17 cellular contexts compared by ENCODE assay signal in genomic region chr11:4727171-4727570, GRCh38. TPM values are rescaled to one million over a fixed set of nuclear protein-coding genes. Genes with fewer than 3 reads are reported as not detected.
DNase-seq lines count a peak whose midpoint lies in the region; ATAC-seq and TF ChIP-seq lines count a peak whose summit lies in the region.
"Had no signal": no experiment of that assay in that cellular context is flagged by ENCODE, and none has a peak within 500 bp of the region (broad histone marks: within the 10 kb centered on the region; RNA-seq: fewer than 3 reads in every experiment).

No MANE protein-coding gene starts in this region.

- TF ChIP-seq CTCF in 22Rv1 (IDR thresholded peaks at IDR 0.05) (no peak), LNCaP clone FGC (IDR thresholded peaks at IDR 0.05; ENCODE audit: control insufficient read depth, extremely low read depth, insufficient read depth) (no peak), prostate gland (IDR thresholded peaks at IDR 0.05) (no peak)

- H3K27me3 ChIP-seq in prostate gland (replicated peaks; ENCODE audit: insufficient read depth) = no peaks in the 10 kb centered on the region
- H3K27me3 ChIP-seq: BE2C, BLaER1 had no signal

- intact Hi-C loops in prostate gland (cut with DNase I) = no loop called here

- peak; percentile 96 for DNase-seq in LNCaP clone FGC (ENCODE audit: low read depth)
- peak; percentile 37 for DNase-seq in prostate gland (ENCODE audit: low spot score)
- DNase-seq in KG1 (lab: John Stamatoyannopoulos, UW) = no peak
- DNase-seq: 8988T; ACHN; BE2C; C1 segment of cervical spinal cord; Caco-2; Calu3; CD4-positive, alpha-beta T cell; CD8-positive, alpha-beta T cell; DMS79 treated with DMSO at 0.1 percent for 48 hours; GF-D8 had no signal

- TF ChIP-seq POLR2A in prostate gland (IDR thresholded peaks at IDR 0.05) = no peak

- H3K4me3 ChIP-seq in LNCaP clone FGC (ENCODE audit: low read depth, low read length) (no peak overlapping the region), prostate gland (no peak overlapping the region)
- H3K4me3 ChIP-seq: BLaER1 had no signal

- ATAC-seq in GM18519 (IDR thresholded peaks at IDR 0.05; ENCODE audit: low FRiP score, unreplicated experiment) = no peak
- ATAC-seq: CD8-positive, alpha-beta T cell had no signal

- WGBS in prostate gland = 40% methylated on average over 2 of the region's 2 CpGs

- H3K4me1 ChIP-seq in prostate gland (replicated peaks) = no peaks in the 10 kb centered on the region
- H3K4me1 ChIP-seq: BE2C, BLaER1, Caco-2 had no signal

- H3K9me3 ChIP-seq in prostate gland = no peaks in the 10 kb centered on the region
- H3K9me3 ChIP-seq: BE2C, BLaER1, Caco-2 had no signal

- H3K27ac ChIP-seq in 22Rv1 (peak overlapping the region; percentile 5; the same call in 1 of the 2 replicates), prostate gland (peak overlapping the region; percentile 43 to 69)
- H3K27ac ChIP-seq: BLaER1 had no signal

- H3K36me3 ChIP-seq in prostate gland = no peaks in the 10 kb centered on the region
- H3K36me3 ChIP-seq: BE2C, BLaER1 had no signal

RNA-seq across cellular contexts. Expression of gene MMP26, which starts 22.6 kb away (rescaled TPM):
- total RNA-seq in prostate gland = under 1 TPM in 1 of 2 donors, not detected in 1; 0.32 TPM
- total RNA-seq: A673; Caco-2; Calu3; CD4-positive, alpha-beta T cell; CD8-positive, alpha-beta T cell had no signal

RNA-seq across cellular contexts. Expression of gene OR51E2, which starts 29.5 kb away (rescaled TPM):
- total RNA-seq in prostate gland = 100 to 1,000 TPM in 1 of 2 donors, 10 to 100 TPM in 1; 10.6 to 100 TPM
- total RNA-seq: A673; Caco-2; Calu3; CD4-positive, alpha-beta T cell; CD8-positive, alpha-beta T cell had no signal

RNA-seq across cellular contexts. Expression of gene OR51F1, which starts 42.6 kb away (rescaled TPM):
- not detected for total RNA-seq in prostate gland
- total RNA-seq: A673; Caco-2; Calu3; CD4-positive, alpha-beta T cell; CD8-positive, alpha-beta T cell had no signal
